ENCODE assay signal across 12 cellular contexts in the genomic region with DNA sequence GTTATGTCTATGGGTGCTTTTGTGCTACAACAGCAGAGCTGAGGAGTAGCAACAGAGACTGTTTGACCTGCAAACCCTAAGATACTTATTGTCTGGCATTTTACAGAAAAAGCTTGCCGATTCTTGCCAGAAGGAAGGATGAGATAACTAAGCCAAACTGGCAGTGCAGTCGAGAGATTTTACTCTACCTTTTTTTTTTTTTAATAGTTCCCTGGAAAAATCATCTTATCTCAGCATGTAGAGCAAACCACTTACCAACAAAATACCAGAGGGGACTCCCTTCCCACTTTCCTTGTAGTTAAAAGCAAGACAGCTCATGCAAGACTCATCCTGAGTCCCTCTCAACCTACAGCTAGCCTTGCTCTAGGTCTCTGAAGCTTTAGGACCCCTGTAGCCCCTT.
DNase-seq lines count a peak whose midpoint lies in the region; ATAC-seq and TF ChIP-seq lines count a peak whose summit lies in the region.
"Had no signal": no experiment of that assay in that cellular context is flagged by ENCODE, and none has a peak within 500 bp of the region (broad histone marks: within the 10 kb centered on the region; RNA-seq: fewer than 3 reads in every experiment).

No MANE protein-coding gene starts in this region.

- H3K27me3 Mint-ChIP-seq in nephron (ENCODE audit: low read depth) (no peaks in the 10 kb centered on the region), immature natural killer cell (ENCODE audit: low read depth in 3 of 3) (peaks cover 0 to 1% (median 0%) of the 10 kb centered on the region in 3 donors)
- H3K27me3 Mint-ChIP-seq in naive thymus-derived CD4-positive, alpha-beta T cell: no peaks in the 10 kb centered on the region

- no peaks in the 10 kb centered on the region for H3K9me3 ChIP-seq in right cardiac atrium (ENCODE audit: control insufficient read depth, low read length)
- H3K9me3 ChIP-seq in aorta (ENCODE audit: control insufficient read depth, low read length): no peaks in the 10 kb centered on the region
- H3K9me3 ChIP-seq in naive thymus-derived CD4-positive, alpha-beta T cell (ENCODE audit: control insufficient read depth in 2 of 3, low read length in 3 of 3): no peaks in the 10 kb centered on the region

- peak overlapping the region; percentile 97 to 98 (median 98) for H3K27ac Mint-ChIP-seq in nephron
- no peak overlapping the region for H3K27ac Mint-ChIP-seq in immature natural killer cell
- H3K27ac Mint-ChIP-seq in naive thymus-derived CD4-positive, alpha-beta T cell: no peak overlapping the region

- H3K4me1 ChIP-seq in right cardiac atrium (ENCODE audit: control insufficient read depth, insufficient read depth, low read length) (peaks cover 18% of the 10 kb centered on the region), aorta (ENCODE audit: control insufficient read depth in 1 of 2, insufficient read depth in 2 of 2, low read length in 2 of 2) (peaks cover 7 to 12% of the 10 kb centered on the region in 2 donors)
- no peaks in the 10 kb centered on the region for H3K4me1 ChIP-seq in naive thymus-derived CD4-positive, alpha-beta T cell (ENCODE audit: control insufficient read depth in 2 of 2, insufficient read depth in 2 of 2, low read length in 2 of 2)

- DNase-seq in right cardiac atrium: no peak
- no peak for DNase-seq in Right ventricle myocardium superior
- DNase-seq in epithelial cell of prostate (ENCODE audit: low read depth, low spot score): no peak
- DNase-seq in aorta: no peak
- DNase-seq in immature natural killer cell: no peak
- DNase-seq in NOMO-1 (lab: John Stamatoyannopoulos, UW; ENCODE audit: unreplicated experiment in 2 of 2): no peak
- DNase-seq in naive thymus-derived CD4-positive, alpha-beta T cell: no peak
- DNase-seq: activated CD8-positive, alpha-beta memory T cell treated with anti-CD3 and anti-CD28 coated beads, Interleukin-2, amount 50 U/mL, for 48 hours; NCI-H187 treated with DMSO at 0.1 percent for 48 hours; small intestine had no signal

- POLR2A ChIA-PET in naive thymus-derived CD4-positive, alpha-beta T cell (lab: Charles Lee): no interaction called here

- H3K9me3 Mint-ChIP-seq in nephron (no peaks in the 10 kb centered on the region), immature natural killer cell (no peaks in the 10 kb centered on the region)
- H3K9me3 Mint-ChIP-seq in naive thymus-derived CD4-positive, alpha-beta T cell: no peaks in the 10 kb centered on the region

- H3K27me3 ChIP-seq in right cardiac atrium (ENCODE audit: control insufficient read depth, insufficient read depth) (no peaks in the 10 kb centered on the region), aorta (ENCODE audit: control insufficient read depth in 1 of 2, insufficient read depth in 2 of 2, low read length in 1 of 2) (no peaks in the 10 kb centered on the region)
- H3K27me3 ChIP-seq in naive thymus-derived CD4-positive, alpha-beta T cell (ENCODE audit: control insufficient read depth in 2 of 2, insufficient read depth in 2 of 2, low read length in 2 of 2): no peaks in the 10 kb centered on the region

- H3K36me3 Mint-ChIP-seq in nephron (ENCODE audit: low read depth) (peaks cover 22% of the 10 kb centered on the region), immature natural killer cell (peaks cover 21 to 45% (median 27%) of the 10 kb centered on the region in 3 donors)
- H3K36me3 Mint-ChIP-seq in naive thymus-derived CD4-positive, alpha-beta T cell: peaks cover 6 to 52% (median 44%) of the 10 kb centered on the region in 5 donors

- 9% methylated on average over 2 of the region's 2 CpGs for WGBS in right cardiac atrium
- WGBS in aorta, 2 donors: 4 to 6% methylated on average over 2 of the region's 2 CpGs

- no peak for TF ChIP-seq CTCF in nephron (IDR thresholded peaks at IDR 0.05; ENCODE audit: unreplicated experiment in 3 of 3)

- H3K27ac ChIP-seq in right cardiac atrium (ENCODE audit: low read length): peak overlapping the region; percentile 49
- H3K27ac ChIP-seq in epithelial cell of prostate: peak overlapping the region; percentile 73
- H3K27ac ChIP-seq in aorta (ENCODE audit: low read depth in 1 of 2, low read length in 2 of 2): peak overlapping the region; percentile 30 to 87
- no peak overlapping the region for H3K27ac ChIP-seq in naive thymus-derived CD4-positive, alpha-beta T cell (ENCODE audit: low read depth, low read length)

- no peak for ATAC-seq in right cardiac atrium
- ATAC-seq in Right ventricle myocardium superior (ENCODE audit: poor library complexity): no peak
- no peak for ATAC-seq in aorta (ENCODE audit: low FRiP score)
- ATAC-seq in naive thymus-derived CD4-positive, alpha-beta T cell: no peak

- H3K4me3 ChIP-seq in right cardiac atrium (ENCODE audit: low read length) (no peak overlapping the region), aorta (ENCODE audit: low read length in 2 of 2) (no peak overlapping the region)
- no peak overlapping the region for H3K4me3 ChIP-seq in naive thymus-derived CD4-positive, alpha-beta T cell (ENCODE audit: low read length)
- H3K4me3 ChIP-seq: lung had no signal

- H3K4me3 Mint-ChIP-seq in nephron (peak overlapping the region in 2 of 3 experiments; percentile 4 to 39), immature natural killer cell (no peak overlapping the region)
- H3K4me3 Mint-ChIP-seq in naive thymus-derived CD4-positive, alpha-beta T cell: no peak overlapping the region

- H3K4me1 Mint-ChIP-seq in nephron: peaks cover 95% of the 10 kb centered on the region
- H3K4me1 Mint-ChIP-seq in immature natural killer cell: no peaks in the 10 kb centered on the region
- peaks cover 0 to 3% (median 0%) of the 10 kb centered on the region in 7 donors for H3K4me1 Mint-ChIP-seq in naive thymus-derived CD4-positive, alpha-beta T cell

- peaks cover 18 to 23% of the 10 kb centered on the region in 2 donors for H3K36me3 ChIP-seq in aorta (ENCODE audit: control insufficient read depth in 1 of 2, insufficient read depth in 2 of 2, low read length in 1 of 2)
- H3K36me3 ChIP-seq in naive thymus-derived CD4-positive, alpha-beta T cell (ENCODE audit: control insufficient read depth in 2 of 3, insufficient read depth in 3 of 3, low read length in 3 of 3): peaks cover 0 to 14% (median 0%) of the 10 kb centered on the region in 3 experiments

- intact Hi-C loops in right cardiac atrium (cut with DNase I): no loop called here
- intact Hi-C loops in Right ventricle myocardium superior (cut with DNase I): no loop called here
- intact Hi-C loops in aorta (cut with DNase I): loop anchor here in 1 of 2 donors (10.0 kb wide), 1 partner anchor 47 kb away; no protein-coding TSS in a partner anchor
- intact Hi-C loops in naive thymus-derived CD4-positive, alpha-beta T cell (cut with micrococcal nuclease): no loop called here

- CTCF ChIA-PET in naive thymus-derived CD4-positive, alpha-beta T cell (lab: Charles Lee): interaction anchor here (0.6 to 0.8 kb wide), 2 partner anchors 394 to 644 kb away, joined by 3 read pairs; no protein-coding TSS in a partner anchor

Comparison
In these comparisons a context has a peak if more than half of its experiments do, and no peak if none do; other contexts are left out.
1. H3K27ac Mint-ChIP-seq: peak in nephron (3 of 3); none in immature natural killer cell (0 of 6) and naive thymus-derived CD4-positive, alpha-beta T cell (0 of 9).
2. H3K4me3 Mint-ChIP-seq: peak in nephron (2 of 3); none in immature natural killer cell (0 of 5) and naive thymus-derived CD4-positive, alpha-beta T cell (0 of 10).